ENCODE assay signal across 8 cellular contexts in the genomic region with DNA sequence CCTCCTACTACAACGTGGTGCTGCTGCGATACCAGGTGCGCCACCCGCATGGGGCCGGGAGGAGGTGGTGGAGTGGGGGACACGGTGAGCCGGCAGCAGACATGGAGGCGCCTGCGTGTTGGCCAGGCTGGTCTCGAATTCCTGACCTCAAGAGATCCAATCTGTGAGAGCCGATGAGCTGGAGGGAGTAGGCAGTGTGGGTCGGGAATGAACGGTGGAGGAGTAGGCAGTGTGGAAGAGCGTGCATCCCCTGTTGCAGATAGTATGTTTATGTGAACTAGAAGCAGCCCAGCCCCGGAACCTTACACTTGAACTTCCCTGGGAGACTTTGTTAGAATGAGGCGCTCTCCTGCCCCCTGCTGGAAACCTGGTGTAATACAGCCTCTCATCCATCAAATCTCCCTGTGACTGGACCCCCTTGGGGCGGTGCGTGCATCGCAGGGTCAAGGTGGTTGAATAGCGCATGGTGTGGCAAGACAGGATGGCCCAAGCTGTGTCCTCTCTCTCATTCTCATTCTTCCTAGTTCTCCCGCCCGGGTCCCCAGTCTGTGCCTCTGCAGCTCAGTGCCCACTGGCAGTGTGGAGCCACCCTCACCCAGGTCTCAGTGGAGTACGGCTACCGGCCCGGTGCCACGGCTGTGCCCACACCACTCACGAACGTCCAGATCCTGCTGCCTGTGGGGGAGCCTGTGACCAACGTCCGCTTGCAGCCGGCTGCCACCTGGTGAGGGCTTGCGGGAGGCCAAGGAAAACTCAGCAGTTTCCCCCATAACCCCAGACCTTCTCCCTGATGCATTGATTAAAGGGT. TPM values are rescaled to one million over a fixed set of nuclear protein-coding genes. Genes with fewer than 3 reads are reported as not detected.
DNase-seq lines count a peak whose midpoint lies in the region; ATAC-seq and TF ChIP-seq lines count a peak whose summit lies in the region.

No MANE protein-coding gene starts in this region.

- TF ChIP-seq CTCF in CD14-positive monocyte (IDR thresholded peaks at IDR 0.05), result peak; percentile 92
- peak; percentile 87 for TF ChIP-seq CTCF in HFF-Myc (IDR thresholded peaks at IDR 0.05; ENCODE audit: low read depth, low read length, missing control alignments)
- peak; percentile 79 for TF ChIP-seq CTCF in OCI-LY1 (IDR thresholded peaks at IDR 0.05; ENCODE audit: low read length)
- TF ChIP-seq CTCF in esophagus squamous epithelium (IDR thresholded peaks at IDR 0.05), result peak; percentile 64 to 83 (median 78)
- TF ChIP-seq CTCF in neural crest cell (conservative IDR thresholded peaks at IDR 0.05), result peak; percentile 87
- peak in 5 of 7 experiments; percentile 37 to 85 (median 78) for TF ChIP-seq CTCF in stomach (IDR thresholded peaks at IDR 0.05)

- TF ChIP-seq POLR2A in esophagus squamous epithelium (IDR thresholded peaks at IDR 0.05) (no peak), stomach (IDR thresholded peaks at IDR 0.05) (no peak)

- intact Hi-C loops in CD14-positive monocyte (cut with micrococcal nuclease) (no loop called here), esophagus squamous epithelium (cut with DNase I) (no loop called here), stomach (cut with DNase I; ENCODE audit: low total_unique reads) (no loop called here)

- H3K9me2 ChIP-seq in OCI-LY1 (ENCODE audit: low read depth, low read length), result no peaks in the 10 kb centered on the region

- H3K79me2 ChIP-seq in OCI-LY1 (ENCODE audit: insufficient read depth, low read length), result no peaks in the 10 kb centered on the region

- H3K36me3 Mint-ChIP-seq in CD14-positive monocyte (peaks cover 63 to 82% of the 10 kb centered on the region in 2 donors), neural crest cell (ENCODE audit: low read depth) (no peaks in the 10 kb centered on the region)

- no peaks in the 10 kb centered on the region; the same call in 1 of the 2 replicates for H3F3A ChIP-seq in OCI-LY1 (ENCODE audit: insufficient read depth, low read length)

- H3K4me2 ChIP-seq in OCI-LY1 (ENCODE audit: low read length), result no peak overlapping the region

- H3K27me3 Mint-ChIP-seq in CD14-positive monocyte (ENCODE audit: low read depth in 3 of 3) (peaks cover 0 to 4% (median 2%) of the 10 kb centered on the region in 3 donors), neural crest cell (ENCODE audit: low read depth) (peaks cover 9% of the 10 kb centered on the region)

- H3K4me1 ChIP-seq in OCI-LY1 (ENCODE audit: insufficient read depth, low read length, severe bottlenecking), result no peaks in the 10 kb centered on the region
- peaks cover 0 to 7% (median 0%) of the 10 kb centered on the region in 3 donors for H3K4me1 ChIP-seq in esophagus squamous epithelium
- peaks cover 0 to 18% (median 7%) of the 10 kb centered on the region in 4 donors for H3K4me1 ChIP-seq in stomach

- no peaks in the 10 kb centered on the region for H4K20me1 ChIP-seq in OCI-LY1 (ENCODE audit: insufficient read depth, low read length)

- ATAC-seq in GM18858 (IDR thresholded peaks at IDR 0.05; ENCODE audit: unreplicated experiment), result no peak

- H3K36me3 ChIP-seq in OCI-LY1 (ENCODE audit: insufficient read depth, low read length), result peaks cover 44% of the 10 kb centered on the region
- H3K36me3 ChIP-seq in esophagus squamous epithelium, result no peaks in the 10 kb centered on the region
- peaks cover 0 to 10% (median 0%) of the 10 kb centered on the region in 4 donors for H3K36me3 ChIP-seq in stomach

- no peak overlapping the region for H3K4me3 ChIP-seq in HFF-Myc (replicated peaks; ENCODE audit: low read depth, low read length)
- H3K4me3 ChIP-seq in OCI-LY1 (ENCODE audit: low read depth, low read length, poor library complexity, severe bottlenecking), result no peak overlapping the region
- H3K4me3 ChIP-seq in esophagus squamous epithelium, result no peak overlapping the region
- H3K4me3 ChIP-seq in stomach, result no peak overlapping the region

- H3K27me3 ChIP-seq in OCI-LY1 (ENCODE audit: insufficient read depth, low read length) (no peaks in the 10 kb centered on the region), esophagus squamous epithelium (peaks cover 0 to 48% (median 0%) of the 10 kb centered on the region in 4 donors), stomach (peaks cover 0 to 36% (median 0%) of the 10 kb centered on the region in 3 donors)

- DNase-seq in CD14-positive monocyte (ENCODE audit: low spot score), result peak; percentile 67
- DNase-seq in HFF-Myc (ENCODE audit: extremely low read depth, low read depth), result no peak
- DNase-seq in activated CD8-positive, alpha-beta memory T cell treated with anti-CD3 and anti-CD28 coated beads, Interleukin-2, amount 50 U/mL, for 48 hours, result peak; percentile 90
- no peak for DNase-seq in esophagus squamous epithelium (lab: John Stamatoyannopoulos, UW)
- peak; percentile 81 for DNase-seq in neural crest cell (ENCODE audit: low read depth, low spot score)
- DNase-seq in stomach, result peak; percentile 78

- no peak overlapping the region for H3K9ac ChIP-seq in OCI-LY1 (ENCODE audit: low read length)

- H3K27ac Mint-ChIP-seq in CD14-positive monocyte (peak overlapping the region in 3 of 7 donors; percentile 8 to 62 (median 46)), neural crest cell (ENCODE audit: unreplicated experiment) (no peak overlapping the region)

- peaks cover 2 to 8% (median 4%) of the 10 kb centered on the region in 7 donors for H3K9me3 Mint-ChIP-seq in CD14-positive monocyte
- H3K9me3 Mint-ChIP-seq in neural crest cell, result no peaks in the 10 kb centered on the region

- no peak overlapping the region for H3K27ac ChIP-seq in OCI-LY1 (ENCODE audit: low read depth, low read length, poor library complexity, severe bottlenecking)
- no peak overlapping the region for H3K27ac ChIP-seq in esophagus squamous epithelium
- no peak overlapping the region for H3K27ac ChIP-seq in stomach

- no peak overlapping the region for H3K4me3 Mint-ChIP-seq in CD14-positive monocyte
- H3K4me3 Mint-ChIP-seq in neural crest cell, result peak overlapping the region; percentile 5

- no peak overlapping the region for H2AFZ ChIP-seq in OCI-LY1 (ENCODE audit: low read length)

- no peaks in the 10 kb centered on the region for H3K9me3 ChIP-seq in OCI-LY1 (ENCODE audit: low read length)
- H3K9me3 ChIP-seq in esophagus squamous epithelium, result no peaks in the 10 kb centered on the region
- no peaks in the 10 kb centered on the region for H3K9me3 ChIP-seq in stomach

- WGBS in esophagus squamous epithelium, 2 donors, result 18 to 50% methylated on average over 12 to 22 of the region's 32 CpGs
- WGBS in stomach, 5 donors, result 37 to 48% (median 45%) methylated on average over 20 to 32 of the region's 32 CpGs

- H3K4me1 Mint-ChIP-seq in CD14-positive monocyte (peaks cover 6% of the 10 kb centered on the region), neural crest cell (peaks cover 5% of the 10 kb centered on the region)

- no peak for TF ChIP-seq EP300 in stomach (IDR thresholded peaks at IDR 0.05)

RNA-seq across cellular contexts. Expression of a gene that starts 10.5 kb away (rescaled TPM):
- polyA plus RNA-seq in CD14-positive monocyte (not detected), stomach (10 to 100 TPM; 11.3 to 39.3 (median 11.3) TPM)
- total RNA-seq in esophagus squamous epithelium (10 to 100 TPM; 11.6 to 23.5 (median 21.2) TPM), neural crest cell (not detected in 2 replicates), stomach (100 to 1,000 TPM in 1 of 5 donors, 10 to 100 TPM in 4; 11.9 to 117 (median 25.7) TPM)

RNA-seq across cellular contexts. Expression of a gene that starts 33.1 kb away (rescaled TPM):
- 10 to 100 TPM; 11.4 to 13.4 TPM for polyA plus RNA-seq in CD14-positive monocyte
- total RNA-seq in esophagus squamous epithelium, result 1 to 10 TPM in 3 of 4 donors, under 1 TPM in 1; 0.76 to 3.5 (median 2.6) TPM
- total RNA-seq in neural crest cell, result 10.8 and 12.2 TPM in 2 replicates
- total RNA-seq in stomach, result 1 to 10 TPM in 3 of 5 donors, under 1 TPM in 1, not detected in 1; 0.55 to 9.3 (median 2.0) TPM
- under 1 TPM; 0.53 to 0.92 (median 0.75) TPM for polyA plus RNA-seq in stomach

RNA-seq across cellular contexts. Expression of a gene that starts 36.9 kb away (rescaled TPM):
- polyA plus RNA-seq in CD14-positive monocyte (under 1 TPM; 0.25 to 0.64 TPM), stomach (under 1 TPM in 1 of 3 donors, not detected in 2; 0.23 TPM)
- total RNA-seq in esophagus squamous epithelium (not detected), neural crest cell (not detected in 2 replicates), stomach (not detected)

Comparison
In these comparisons a context has a peak if more than half of its experiments do, and no peak if none do; other contexts are left out.
1. DNase-seq: peak in CD14-positive monocyte (single experiment), activated CD8-positive, alpha-beta memory T cell treated with anti-CD3 and anti-CD28 coated beads, Interleukin-2, amount 50 U/mL, for 48 hours (single experiment), neural crest cell (single experiment) and stomach (single experiment); none in HFF-Myc (single experiment) and esophagus squamous epithelium (single experiment).
2. RNA of a gene that starts 10.5 kb away (total RNA-seq): 11.9 to 117 TPM in stomach and 11.6 to 23.5 TPM in esophagus squamous epithelium; not detected in neural crest cell; every median in the first group is over 10 times any median in the second.
3. Peak in every context shown above with its lines, with median percentiles within 50 percentile points of each other: CTCF ChIP-seq.